12 cellular contexts compared by ENCODE assay signal in the genomic region with DNA sequence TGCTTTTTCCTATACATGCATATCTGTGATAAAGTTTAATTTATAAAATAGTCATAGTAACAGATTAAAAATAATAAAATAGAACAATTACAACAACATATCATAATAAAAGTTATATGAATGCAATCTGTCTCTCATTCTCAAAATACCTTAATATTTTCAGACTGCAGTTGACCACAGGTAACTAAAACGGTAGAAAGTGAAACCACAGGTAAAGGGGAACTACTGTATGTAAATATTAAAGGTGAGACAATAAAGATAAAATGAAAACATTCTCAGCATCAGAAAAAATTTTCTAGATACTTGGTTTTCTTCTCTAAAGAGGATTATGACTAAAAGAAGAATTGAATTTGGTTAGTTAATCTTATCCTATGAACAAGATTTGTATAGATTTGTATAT.
"Had no signal": no experiment of that assay in that cellular context is flagged by ENCODE, and none has a peak within 500 bp of the region (broad histone marks: within the 10 kb centered on the region; RNA-seq: fewer than 3 reads in every experiment).

No MANE protein-coding gene starts in this region.

- H3K4me3 ChIP-seq: lower lobe of right lung, stomach, testis, upper lobe of left lung had no signal

- H3K27ac ChIP-seq: foreskin keratinocyte, lower lobe of right lung, stomach, testis, upper lobe of left lung had no signal

- H3K9me3 ChIP-seq: lower lobe of right lung, stomach, testis, upper lobe of left lung had no signal

- ATAC-seq: foreskin keratinocyte, lower lobe of right lung, sciatic nerve had no signal

- H3K27me3 ChIP-seq: foreskin keratinocyte, stomach, testis, upper lobe of left lung had no signal

- DNase-seq: activated naive CD8-positive, alpha-beta T cell treated with anti-CD3 and anti-CD28 coated beads for 36 hours; cortex of kidney; effector CD4-positive, alpha-beta T cell; foreskin keratinocyte; glutamatergic neuron; hypothalamus; lower lobe of right lung; stimulated activated CD4-positive, alpha-beta T cell treated with anti-CD3 and anti-CD28 coated beads, Interleukin-2, amount 100 ng/mL, for 24 hours; stomach; testis; upper lobe of left lung had no signal
